1 cellular context compared by ENCODE assay signal in the genomic region with DNA sequence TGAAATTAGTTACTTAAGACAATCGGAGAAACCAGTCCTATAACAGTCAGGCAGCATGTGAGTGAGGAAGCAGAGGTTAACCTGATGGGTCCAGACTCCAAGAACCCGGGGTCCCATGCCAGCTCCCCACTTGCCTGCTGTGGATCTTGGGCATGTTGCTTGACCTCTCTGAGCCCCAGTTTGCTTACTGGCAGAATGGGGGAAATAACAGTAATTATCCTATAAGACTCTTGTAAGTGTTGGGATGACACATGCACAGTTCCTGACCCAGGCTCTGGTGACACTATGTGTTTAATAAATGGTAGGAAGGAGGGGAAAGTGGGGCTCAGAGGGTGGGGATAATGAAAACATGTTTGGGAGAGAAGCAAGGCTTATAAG.
TF ChIP-seq lines count a peak whose summit lies in the region.

No MANE protein-coding gene starts in this region.

TF ChIP-seq in GM23338, 12 proteins besides CTCF, POLR2A, EP300 and RAD21 (continued from another document):
- no peak for TF ChIP-seq JUNB (IDR thresholded peaks at IDR 0.05; ENCODE audit: unreplicated experiment)
- no peak for TF ChIP-seq ZNF114 (CRISPR knock-in tag; IDR thresholded peaks at IDR 0.05)
